Comparison of ENCODE assay signal across 13 cellular contexts in the genomic region with DNA sequence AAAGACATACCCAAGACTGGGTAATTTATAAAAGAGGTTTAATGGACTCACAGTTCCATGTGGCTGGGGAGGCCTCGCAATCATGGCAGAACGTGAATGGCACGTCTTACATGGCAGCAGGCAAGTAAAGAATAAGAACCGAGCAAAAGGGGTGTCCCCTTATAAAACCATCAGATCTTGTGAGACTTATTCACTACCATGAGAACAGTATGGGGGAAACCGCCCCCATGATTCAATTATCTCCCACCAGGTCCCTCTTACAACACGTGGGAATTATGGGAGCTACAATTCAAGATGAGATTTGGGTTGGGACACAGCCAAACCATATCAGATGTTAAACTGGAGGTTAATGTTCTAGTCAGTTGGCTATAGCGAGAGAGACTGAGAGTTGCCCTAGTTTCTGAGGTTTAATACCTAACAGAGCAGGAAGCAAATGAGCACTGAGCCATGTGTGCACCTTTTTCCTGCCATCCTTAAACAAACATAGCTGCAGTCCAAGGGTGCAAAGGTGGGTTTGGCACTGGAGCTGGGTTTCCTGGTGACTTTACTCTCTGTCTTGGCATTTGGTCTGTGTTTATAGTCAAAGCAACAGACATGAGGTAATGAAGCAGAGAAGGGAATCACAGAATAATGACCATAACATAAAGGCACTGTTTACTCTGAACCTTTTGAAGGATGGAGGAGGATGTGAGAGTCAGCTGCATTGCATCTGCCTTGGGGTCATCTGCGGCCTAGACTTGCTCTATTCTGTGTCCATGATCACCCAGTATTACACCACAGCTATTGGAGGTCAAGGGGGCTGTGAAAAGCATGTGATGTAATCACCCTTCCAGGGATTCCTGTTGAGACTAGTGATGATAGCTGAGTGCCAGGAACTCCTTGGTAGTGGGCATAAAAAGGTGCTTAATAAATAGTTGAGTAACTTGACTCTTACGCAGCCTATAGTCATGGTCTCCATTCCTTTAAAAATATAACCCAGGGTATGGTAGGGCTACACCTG.
DNase-seq lines count a peak whose midpoint lies in the region; ATAC-seq and TF ChIP-seq lines count a peak whose summit lies in the region.
"Had no signal": no experiment of that assay in that cellular context is flagged by ENCODE, and none has a peak within 500 bp of the region (broad histone marks: within the 10 kb centered on the region; RNA-seq: fewer than 3 reads in every experiment).

No MANE protein-coding gene starts in this region.

- peaks cover 13% of the 10 kb centered on the region for H3K4me1 ChIP-seq in BE2C
- H3K4me1 ChIP-seq in SJCRH30: peaks cover 36% of the 10 kb centered on the region

- DNase-seq in BE2C (peak; percentile 44), SJCRH30 (peak; percentile 28 to 56), kidney glomerular epithelial cell (lab: John Stamatoyannopoulos, UW) (peak; percentile 100), cortex of kidney (lab: John Stamatoyannopoulos, UW) (no peak), NCI-H446 (lab: John Stamatoyannopoulos, UW) (no peak)
- DNase-seq: activated naive CD8-positive, alpha-beta T cell treated with anti-CD3 and anti-CD28 coated beads, Interleukin-2, amount 10 ng/mL, durations not matched to agents 7 days and 5 days; AML-193; heart right ventricle; NCI-H146; WERI-Rb-1 had no signal

- H3K9me3 ChIP-seq in BE2C (no peaks in the 10 kb centered on the region), SJCRH30 (replicated peaks) (no peaks in the 10 kb centered on the region; the same call in 1 of the 2 replicates)

- no peaks in the 10 kb centered on the region for H3K36me3 ChIP-seq in BE2C
- no peaks in the 10 kb centered on the region for H3K36me3 ChIP-seq in SJCRH30
- H3K36me3 ChIP-seq: heart right ventricle, WERI-Rb-1 had no signal

- H3K27me3 ChIP-seq in BE2C (no peaks in the 10 kb centered on the region), SJCRH30 (no peaks in the 10 kb centered on the region)
- H3K27me3 ChIP-seq: heart right ventricle had no signal

- peak overlapping the region; percentile 40; the same call in 1 of the 2 replicates for H3K27ac ChIP-seq in SJCRH30
- H3K27ac ChIP-seq: WERI-Rb-1 had no signal

- peak; percentile 69 for ATAC-seq in HG02759 (IDR thresholded peaks at IDR 0.05; ENCODE audit: unreplicated experiment)
- ATAC-seq in GM18502 (IDR thresholded peaks at IDR 0.05; ENCODE audit: poor library complexity, unreplicated experiment): no peak
- no peak for ATAC-seq in GM21367 (IDR thresholded peaks at IDR 0.05; ENCODE audit: unreplicated experiment)
- ATAC-seq: heart right ventricle had no signal

- H3K4me3 ChIP-seq in BE2C (ENCODE audit: low read depth, low read length) (peak overlapping the region; percentile 9; the same call in 1 of the 2 replicates), SJCRH30 (no peak overlapping the region)
- H3K4me3 ChIP-seq: heart right ventricle had no signal

- TF ChIP-seq CTCF in BE2C (IDR thresholded peaks at IDR 0.05; ENCODE audit: low read depth, low read length): no peak

Comparison
In these comparisons a context has a peak if more than half of its experiments do, and no peak if none do; other contexts are left out.
1. DNase-seq: peak in BE2C (single experiment), SJCRH30 (2 of 2) and kidney glomerular epithelial cell (single experiment); none in cortex of kidney (single experiment) and NCI-H446 (0 of 2).